Comparison of ENCODE assay signal across 8 cellular contexts in the genomic region with DNA sequence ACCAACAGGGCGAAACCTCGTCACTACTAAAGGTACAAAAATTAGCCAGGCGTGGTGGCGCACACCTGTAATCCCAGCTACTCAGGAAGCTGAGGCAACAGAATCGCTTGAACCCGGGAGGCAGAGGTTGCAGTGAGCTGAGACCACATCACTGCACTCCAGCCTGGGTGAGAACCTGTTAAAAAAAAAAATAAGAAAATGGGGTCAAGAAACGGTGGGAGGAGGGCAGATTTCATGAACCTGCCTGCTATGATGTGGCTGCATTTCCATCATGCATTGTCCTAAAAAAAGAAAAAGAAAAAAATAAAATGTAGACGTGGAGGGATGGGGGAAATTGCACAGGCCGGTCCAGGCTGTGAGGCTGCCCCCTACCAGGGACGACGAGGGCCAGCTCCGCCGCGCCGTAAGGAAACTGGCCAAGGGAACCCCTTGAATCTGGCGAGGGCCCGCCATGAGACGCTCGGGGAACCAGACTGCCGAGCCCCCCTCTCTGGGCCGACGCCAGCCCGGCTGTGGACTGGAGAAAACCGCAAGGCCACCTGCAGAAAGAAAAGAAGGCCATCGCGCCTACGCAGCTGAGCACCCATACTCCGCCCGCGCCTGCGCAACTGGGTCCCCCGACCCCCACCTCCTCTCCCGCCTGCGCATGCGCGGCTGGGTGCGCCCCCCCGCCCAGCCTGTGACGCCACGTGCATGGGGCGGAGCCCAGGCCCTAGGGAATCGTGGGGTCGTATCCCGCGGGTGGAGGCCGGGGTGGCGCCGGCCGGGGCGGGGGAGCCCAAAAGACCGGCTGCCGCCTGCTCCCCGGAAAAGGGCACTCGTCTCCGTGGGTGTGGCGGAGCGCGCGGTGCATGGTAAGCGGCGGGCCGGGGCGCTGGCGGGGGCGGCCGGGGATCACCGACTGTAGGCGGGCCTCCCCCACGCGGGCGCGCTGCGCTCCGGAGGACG. TPM values are rescaled to one million over a fixed set of nuclear protein-coding genes. Genes with fewer than 3 reads are reported as not detected.
DNase-seq lines count a peak whose midpoint lies in the region; ATAC-seq and TF ChIP-seq lines count a peak whose summit lies in the region.

A gene (plus strand): TSS at position 699 of the 948 bp plus-strand sequence. CDS start 10,825 bp downstream, outside the sequence.

- BruUV-seq in OCI-LY7 (replicated peaks; lab: Mats Ljungman, UMichigan): no TSS peak

- intact Hi-C loops in OCI-LY7 (cut with micrococcal nuclease; ENCODE audit: unreplicated experiment): loop anchor here (5.0 kb wide), 1 partner anchor 87 kb away; no protein-coding TSS in a partner anchor

- DNase-seq in DMS114 treated with DMSO at 0.1 percent for 48 hours (lab: John Stamatoyannopoulos, UW; ENCODE audit: unreplicated experiment) (peak; percentile 50), HuH-7.5 (ENCODE audit: low spot score) (peak; percentile 98), OCI-LY7 (ENCODE audit: low spot score) (no peak), activated T-cell treated with anti-CD3 and anti-CD28 coated beads for 48 hours (ENCODE audit: low read depth) (peak; percentile 90), epithelial cell of proximal tubule (ENCODE audit: low read depth) (no peak)
- DNase-seq in stimulated activated CD8-positive, alpha-beta memory T cell treated with anti-CD3 and anti-CD28 coated beads, Interleukin-4, amount 100 ng/mL, for 48 hours: peak; percentile 96

- H4K20me1 ChIP-seq in OCI-LY7 (ENCODE audit: insufficient read depth, low read length): no peaks in the 10 kb centered on the region

- no peak within 1 kb of the TSS for H2AFZ ChIP-seq in OCI-LY7 (ENCODE audit: low read length)

- H3K9me2 ChIP-seq in OCI-LY7 (ENCODE audit: insufficient read depth, low read length): no peaks in the 10 kb centered on the region

- POLR2A ChIA-PET in OCI-LY7 (lab: Charles Lee): no interaction called here

- H3K4me2 ChIP-seq in OCI-LY7 (ENCODE audit: low read length): peak within 1 kb of the TSS; percentile 49; the same call in 1 of the 2 replicates

- no peak for TF ChIP-seq CTCF in OCI-LY7 (conservative IDR thresholded peaks at IDR 0.05; ENCODE audit: low read length)
- TF ChIP-seq CTCF in epithelial cell of proximal tubule (conservative IDR thresholded peaks at IDR 0.05; ENCODE audit: low read depth, low read length): peak; percentile 16

- H3K9me3 ChIP-seq in OCI-LY7 (ENCODE audit: low read length) (no peaks in the 10 kb centered on the region), mucosa of stomach (ENCODE audit: control insufficient read depth, low read length) (no peaks in the 10 kb centered on the region)

- H3K9ac ChIP-seq in mucosa of stomach (ENCODE audit: low read length): peak within 1 kb of the TSS; percentile 87

- no peaks in the 10 kb centered on the region for H3K79me2 ChIP-seq in OCI-LY7 (ENCODE audit: insufficient read depth, low read depth, low read length)

- no peak within 1 kb of the TSS for H3K27ac ChIP-seq in OCI-LY7 (ENCODE audit: low read depth, low read length, poor library complexity, severe bottlenecking)

- no peaks in the 10 kb centered on the region for H3K4me1 ChIP-seq in OCI-LY7 (ENCODE audit: insufficient read depth, low read length, poor library complexity, severe bottlenecking)
- H3K4me1 ChIP-seq in mucosa of stomach (ENCODE audit: control insufficient read depth, insufficient read depth, low read length): peaks cover 17% of the 10 kb centered on the region

- CTCF ChIA-PET in OCI-LY7 (lab: Charles Lee; ENCODE audit: unreplicated experiment): no interaction called here

- ATAC-seq in GM21528 (IDR thresholded peaks at IDR 0.05; ENCODE audit: low FRiP score, unreplicated experiment): peak; percentile 84

- H3K36me3 ChIP-seq in OCI-LY7 (ENCODE audit: insufficient read depth, low read length): no peaks in the 10 kb centered on the region
- H3K36me3 ChIP-seq in mucosa of stomach (ENCODE audit: control insufficient read depth, insufficient read depth, low read length): no peaks in the 10 kb centered on the region

- H3K4me3 ChIP-seq in OCI-LY7 (ENCODE audit: low read depth, low read length, poor library complexity, severe bottlenecking) (no peak within 1 kb of the TSS), epithelial cell of proximal tubule (ENCODE audit: low read depth, low read length) (peak within 1 kb of the TSS; percentile 95), mucosa of stomach (ENCODE audit: low read length) (peak within 1 kb of the TSS; percentile 80)

- H3K27me3 ChIP-seq in mucosa of stomach (ENCODE audit: control insufficient read depth, insufficient read depth, low read length): no peaks in the 10 kb centered on the region

RNA-seq across cellular contexts. Expression of the gene that starts here (rescaled TPM):
- not detected in 2 replicates for total RNA-seq in OCI-LY7 (2014; rRNA removed; shearing (Covaris generic))
- total RNA-seq in OCI-LY7 (2022) (2.3 and 4.2 TPM in 2 replicates), epithelial cell of proximal tubule (76.5 and 103 TPM in 2 replicates)

Comparison
In these comparisons a context has a peak if more than half of its experiments do, and no peak if none do; other contexts are left out.
1. RNA of the gene that starts here (total RNA-seq): 76.5 to 103 TPM in epithelial cell of proximal tubule; 2.3 to 4.2 TPM in OCI-LY7; every median in the first group is over 10 times any median in the second.
2. DNase-seq: peak in DMS114 treated with DMSO at 0.1 percent for 48 hours (single experiment), HuH-7.5 (single experiment), activated T-cell treated with anti-CD3 and anti-CD28 coated beads for 48 hours (single experiment) and stimulated activated CD8-positive, alpha-beta memory T cell treated with anti-CD3 and anti-CD28 coated beads, Interleukin-4, amount 100 ng/mL, for 48 hours (single experiment); none in OCI-LY7 (single experiment) and epithelial cell of proximal tubule (single experiment).